25 cellular contexts compared by ENCODE assay signal in genomic region chr11:82907376-82907775, GRCh38. TPM values are rescaled to one million over a fixed set of nuclear protein-coding genes. Genes with fewer than 3 reads are reported as not detected.
DNase-seq lines count a peak whose midpoint lies in the region; ATAC-seq and TF ChIP-seq lines count a peak whose summit lies in the region.
"Had no signal": no experiment of that assay in that cellular context is flagged by ENCODE, and none has a peak within 500 bp of the region (broad histone marks: within the 10 kb centered on the region; RNA-seq: fewer than 3 reads in every experiment).

No MANE protein-coding gene starts in this region.

- no peaks in the 10 kb centered on the region for H3F3A ChIP-seq in OCI-LY1 (ENCODE audit: insufficient read depth, low read length)

- peak overlapping the region; percentile 62 for H3K27ac Mint-ChIP-seq in stimulated activated memory B cell treated with anti-CD40 and anti-IgM and Interleukin-4, amounts not matched to agents 10 μg/mL and 1 μg/mL and 100 μg/mL, for 72 hours
- no peak overlapping the region for H3K27ac Mint-ChIP-seq in activated T-cell treated with anti-CD3 and anti-CD28 coated beads, Interleukin-2, amount 50 U/mL, for 24 hours
- H3K27ac Mint-ChIP-seq: activated naive CD4-positive, alpha-beta T cell treated with anti-CD3 and anti-CD28 coated beads, Interleukin-2, amount 10 ng/mL, durations not matched to agents 7 days and 5 days had no signal

- H3K36me3 Mint-ChIP-seq in stimulated activated memory B cell treated with anti-CD40 and anti-IgM and Interleukin-4, amounts not matched to agents 10 μg/mL and 1 μg/mL and 100 μg/mL, for 72 hours, result peaks cover 9% of the 10 kb centered on the region
- peaks cover 36% of the 10 kb centered on the region for H3K36me3 Mint-ChIP-seq in activated T-cell treated with anti-CD3 and anti-CD28 coated beads, Interleukin-2, amount 50 U/mL, for 24 hours (ENCODE audit: low read depth)
- H3K36me3 Mint-ChIP-seq: immature natural killer cell had no signal

- peak overlapping the region; percentile 79 for H3K27ac ChIP-seq in Karpas-422 (ENCODE audit: low read length)
- peak overlapping the region; percentile 69 for H3K27ac ChIP-seq in OCI-LY1 (ENCODE audit: low read depth, low read length, poor library complexity, severe bottlenecking)
- H3K27ac ChIP-seq in hepatocyte, result peak overlapping the region; percentile 3
- H3K27ac ChIP-seq: coronary artery, KMS-11, pancreas, right atrium auricular region, stomach, tibial artery had no signal

- TF ChIP-seq CTCF in OCI-LY1 (IDR thresholded peaks at IDR 0.05; ENCODE audit: low read length) (no peak), hepatocyte (IDR thresholded peaks at IDR 0.05; ENCODE audit: poor library complexity) (no peak)

- no peak overlapping the region for H3K9ac ChIP-seq in Karpas-422 (ENCODE audit: low read length)
- peak overlapping the region; percentile 42; the same call in 1 of the 2 replicates for H3K9ac ChIP-seq in OCI-LY1 (ENCODE audit: low read length)
- H3K9ac ChIP-seq: KMS-11 had no signal

- H3K27me3 Mint-ChIP-seq in stimulated activated memory B cell treated with anti-CD40 and anti-IgM and Interleukin-4, amounts not matched to agents 10 μg/mL and 1 μg/mL and 100 μg/mL, for 72 hours, result no peaks in the 10 kb centered on the region
- H3K27me3 Mint-ChIP-seq in activated T-cell treated with anti-CD3 and anti-CD28 coated beads, Interleukin-2, amount 50 U/mL, for 24 hours, result no peaks in the 10 kb centered on the region
- H3K27me3 Mint-ChIP-seq: activated naive CD4-positive, alpha-beta T cell treated with anti-CD3 and anti-CD28 coated beads, Interleukin-2, amount 10 ng/mL, durations not matched to agents 7 days and 5 days had no signal

- H2AFZ ChIP-seq in Karpas-422 (ENCODE audit: low read length), result no peak overlapping the region
- no peak overlapping the region for H2AFZ ChIP-seq in OCI-LY1 (ENCODE audit: low read length)
- no peak overlapping the region for H2AFZ ChIP-seq in hepatocyte

- H3K4me2 ChIP-seq in Karpas-422 (ENCODE audit: low read depth, low read length, poor library complexity, severe bottlenecking), result peak overlapping the region; percentile 77
- no peak overlapping the region for H3K4me2 ChIP-seq in OCI-LY1 (ENCODE audit: low read length)
- no peak overlapping the region for H3K4me2 ChIP-seq in hepatocyte
- H3K4me2 ChIP-seq: KMS-11 had no signal

- H3K4me3 ChIP-seq in Karpas-422 (ENCODE audit: low read length) (no peak overlapping the region), OCI-LY1 (ENCODE audit: low read depth, low read length, poor library complexity, severe bottlenecking) (no peak overlapping the region), hepatocyte (no peak overlapping the region)
- H3K4me3 ChIP-seq: coronary artery, pancreas, right atrium auricular region, stomach, tibial artery had no signal

- H3K9me2 ChIP-seq in Karpas-422 (replicated peaks; ENCODE audit: insufficient read depth, low read length) (no peaks in the 10 kb centered on the region), OCI-LY1 (ENCODE audit: low read depth, low read length) (no peaks in the 10 kb centered on the region), hepatocyte (replicated peaks; ENCODE audit: insufficient read depth) (no peaks in the 10 kb centered on the region)

- no peak overlapping the region for H3K4me3 Mint-ChIP-seq in stimulated activated memory B cell treated with anti-CD40 and anti-IgM and Interleukin-4, amounts not matched to agents 10 μg/mL and 1 μg/mL and 100 μg/mL, for 72 hours
- no peak overlapping the region for H3K4me3 Mint-ChIP-seq in activated T-cell treated with anti-CD3 and anti-CD28 coated beads, Interleukin-2, amount 50 U/mL, for 24 hours
- H3K4me3 Mint-ChIP-seq: activated naive CD4-positive, alpha-beta T cell treated with anti-CD3 and anti-CD28 coated beads, Interleukin-2, amount 10 ng/mL, durations not matched to agents 7 days and 5 days; immature natural killer cell had no signal

- peaks cover 99% of the 10 kb centered on the region for H3K79me2 ChIP-seq in Karpas-422 (ENCODE audit: low read length)
- peaks cover 82% of the 10 kb centered on the region for H3K79me2 ChIP-seq in OCI-LY1 (ENCODE audit: insufficient read depth, low read length)
- no peaks in the 10 kb centered on the region for H3K79me2 ChIP-seq in hepatocyte

- H4K20me1 ChIP-seq in Karpas-422 (ENCODE audit: insufficient read depth, low read depth, low read length) (no peaks in the 10 kb centered on the region), OCI-LY1 (ENCODE audit: insufficient read depth, low read length) (no peaks in the 10 kb centered on the region), hepatocyte (ENCODE audit: insufficient read depth, poor library complexity, severe bottlenecking) (no peaks in the 10 kb centered on the region)

- peaks cover 7% of the 10 kb centered on the region for H3K9me3 ChIP-seq in Karpas-422 (ENCODE audit: low read length)
- peaks cover 9% of the 10 kb centered on the region; the same call in 1 of the 2 replicates for H3K9me3 ChIP-seq in OCI-LY1 (ENCODE audit: low read length)
- H3K9me3 ChIP-seq in hepatocyte (ENCODE audit: low read depth), result peaks cover 5% of the 10 kb centered on the region
- H3K9me3 ChIP-seq: pancreas, stomach, tibial artery had no signal

- peaks cover 30% of the 10 kb centered on the region for H3K4me1 Mint-ChIP-seq in stimulated activated memory B cell treated with anti-CD40 and anti-IgM and Interleukin-4, amounts not matched to agents 10 μg/mL and 1 μg/mL and 100 μg/mL, for 72 hours
- H3K4me1 Mint-ChIP-seq in activated T-cell treated with anti-CD3 and anti-CD28 coated beads, Interleukin-2, amount 50 U/mL, for 24 hours (ENCODE audit: low read depth), result peaks cover 49% of the 10 kb centered on the region

- H3K36me3 ChIP-seq in Karpas-422 (ENCODE audit: insufficient read depth, low read length), result peaks cover 28% of the 10 kb centered on the region
- H3K36me3 ChIP-seq in OCI-LY1 (ENCODE audit: insufficient read depth, low read length), result peaks cover 19% of the 10 kb centered on the region
- H3K36me3 ChIP-seq in hepatocyte (replicated peaks; ENCODE audit: insufficient read depth, low read depth), result no peaks in the 10 kb centered on the region
- H3K36me3 ChIP-seq: pancreas, right atrium auricular region, stomach, tibial artery had no signal

- ATAC-seq in stimulated activated memory B cell treated with anti-CD40 and anti-IgM and Interleukin-4, amounts not matched to agents 10 μg/mL and 1 μg/mL and 100 μg/mL, for 72 hours, result no peak
- ATAC-seq in HG02970 (IDR thresholded peaks at IDR 0.05; ENCODE audit: low FRiP score, unreplicated experiment), result no peak
- ATAC-seq: activated T-cell treated with anti-CD3 and anti-CD28 coated beads, Interleukin-2, amount 50 U/mL, for 72 hours; esophagus mucosa; pancreas had no signal

- 97% methylated on average over 5 of the region's 5 CpGs for WGBS in hepatocyte (ENCODE audit: low lambda C conversion rate, missing lambda C conversion rate)

- DNase-seq in Karpas-422 (no peak), hepatocyte (ENCODE audit: low spot score) (no peak), GF-D8 (lab: John Stamatoyannopoulos, UW) (no peak)
- DNase-seq in activated T-cell treated with anti-CD3 and anti-CD28 coated beads, Interleukin-2, amount 50 U/mL, for 24 hours, result no peak
- DNase-seq: activated CD4-positive, alpha-beta T cell treated with anti-CD3 and anti-CD28 coated beads for 48 hours; activated naive CD4-positive, alpha-beta T cell treated with anti-CD3 and anti-CD28 coated beads, Interleukin-2, amount 10 ng/mL, durations not matched to agents 7 days and 5 days; activated T-cell treated with anti-CD3 and anti-CD28 coated beads, Interleukin-2, amount 50 U/mL, for 72 hours; DMS153; GOT3; hippocampal formation; immature natural killer cell; NCI-H1105; NCI-H1930; NCI-H526 treated with DMSO at 0.1 percent for 48 hours; pancreas; SHP77 treated with DMSO at 0.1 percent for 48 hours; stomach; tibial artery had no signal

- H3K4me1 ChIP-seq in Karpas-422 (ENCODE audit: low read length) (peaks cover 67% of the 10 kb centered on the region), OCI-LY1 (ENCODE audit: insufficient read depth, low read length, severe bottlenecking) (peaks cover 65% of the 10 kb centered on the region), hepatocyte (ENCODE audit: insufficient read depth) (no peaks in the 10 kb centered on the region)
- H3K4me1 ChIP-seq: pancreas had no signal

- peaks cover 4% of the 10 kb centered on the region for H3K9me3 Mint-ChIP-seq in stimulated activated memory B cell treated with anti-CD40 and anti-IgM and Interleukin-4, amounts not matched to agents 10 μg/mL and 1 μg/mL and 100 μg/mL, for 72 hours
- no peaks in the 10 kb centered on the region for H3K9me3 Mint-ChIP-seq in activated T-cell treated with anti-CD3 and anti-CD28 coated beads, Interleukin-2, amount 50 U/mL, for 24 hours
- H3K9me3 Mint-ChIP-seq: immature natural killer cell had no signal

- H3K27me3 ChIP-seq in Karpas-422 (ENCODE audit: low read length) (no peaks in the 10 kb centered on the region), OCI-LY1 (ENCODE audit: insufficient read depth, low read length) (no peaks in the 10 kb centered on the region), hepatocyte (no peaks in the 10 kb centered on the region)
- H3K27me3 ChIP-seq: pancreas, right atrium auricular region, stomach, tibial artery had no signal

RNA-seq across cellular contexts. Expression of gene DDIAS, which starts 5.8 kb away (rescaled TPM):
- 9.3 and 26.8 TPM in 2 replicates for total RNA-seq in Karpas-422 (2014; rRNA removed; shearing (Covaris generic); ENCODE audit: low replicate concordance)
- 2.6 and 2.7 TPM in 2 replicates for total RNA-seq in hepatocyte
- polyA plus RNA-seq in hepatocyte, result 0.88 and 0.92 TPM in 2 replicates

RNA-seq across cellular contexts. Expression of gene PRCP, which starts 7.1 kb away (rescaled TPM):
- total RNA-seq in Karpas-422 (2014; rRNA removed; shearing (Covaris generic); ENCODE audit: low replicate concordance), result 17.9 and 46.1 TPM in 2 replicates
- total RNA-seq in hepatocyte, result 46.8 and 49.0 TPM in 2 replicates
- 48.3 and 53.0 TPM in 2 replicates for polyA plus RNA-seq in hepatocyte

Comparison
In these comparisons a context has a peak if more than half of its experiments do, and no peak if none do; other contexts are left out.
1. H3K27ac ChIP-seq: peak in every context shown above with its lines; median percentile 79 in Karpas-422; 69 in OCI-LY1; 3 in hepatocyte.